ENCODE assay signal across 2 cellular contexts in the genomic region with DNA sequence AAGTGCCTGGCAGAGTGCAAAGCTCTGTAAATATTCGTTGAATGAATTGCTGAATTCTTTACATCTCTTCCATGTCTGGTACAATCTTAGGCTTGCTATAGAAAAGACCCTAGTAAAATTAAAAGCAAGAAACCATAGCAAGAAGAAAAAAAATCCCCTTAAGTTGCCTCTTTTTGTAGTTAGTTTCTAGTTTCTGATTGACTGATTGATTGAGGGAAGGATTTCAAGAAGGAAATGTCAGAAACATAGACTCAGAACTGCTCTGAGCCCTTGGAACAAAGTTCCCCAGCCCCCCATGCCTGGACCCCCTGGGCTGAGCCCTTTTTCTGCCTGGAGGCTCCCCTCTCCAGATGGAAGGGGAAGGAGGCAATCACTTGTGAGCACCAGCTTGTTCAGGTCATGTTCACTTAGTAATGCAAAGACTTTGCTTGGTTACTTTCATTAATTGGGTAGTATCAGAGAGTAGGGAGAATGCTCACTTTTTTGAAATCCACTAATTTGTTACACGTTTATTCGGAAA.
TF ChIP-seq lines count a peak whose summit lies in the region.

No MANE protein-coding gene starts in this region.

TF ChIP-seq in GM12891, 5 proteins besides CTCF, POLR2A, EP300 and RAD21:
- TF ChIP-seq POU2F2 (IDR thresholded peaks at IDR 0.05; ENCODE audit: low read depth, low read length) (peak; percentile 47; the same call in 1 of the 2 replicates), TAF1 (IDR thresholded peaks at IDR 0.05; ENCODE audit: low read depth, low read length) (no peak), SPI1 (IDR thresholded peaks at IDR 0.05; ENCODE audit: low read depth, low read length) (no peak), POLR2AphosphoS5 (IDR thresholded peaks at IDR 0.05; ENCODE audit: low read depth, low read length) (no peak; the same call in 1 of the 2 replicates)

TF ChIP-seq in H1, 55 proteins besides CTCF, POLR2A, EP300 and RAD21:
- no peak for TF ChIP-seq CHD2 (IDR thresholded peaks at IDR 0.05; ENCODE audit: low read length)
- no peak for TF ChIP-seq FOSL1 (IDR thresholded peaks at IDR 0.05; ENCODE audit: insufficient read depth, low read depth, low read length)
- no peak for TF ChIP-seq BACH1 (IDR thresholded peaks at IDR 0.05; ENCODE audit: low read length)
- no peak for TF ChIP-seq CBX8 (IDR thresholded peaks at IDR 0.05; ENCODE audit: borderline replicate concordance, low read depth, low read length)
- TF ChIP-seq SP2 (IDR thresholded peaks at IDR 0.05; ENCODE audit: low read length): no peak
- TF ChIP-seq ZNF274 (IDR thresholded peaks at IDR 0.05; ENCODE audit: borderline replicate concordance, extremely low read depth, low read length): no peak
- no peak for TF ChIP-seq SP4 (IDR thresholded peaks at IDR 0.05; ENCODE audit: low read length)
- no peak for TF ChIP-seq HDAC6 (IDR thresholded peaks at IDR 0.05; ENCODE audit: low read depth, low read length)
- TF ChIP-seq GABPA (IDR thresholded peaks at IDR 0.05; ENCODE audit: borderline replicate concordance, insufficient read depth, low read length): no peak
- TF ChIP-seq CEBPB (IDR thresholded peaks at IDR 0.05; ENCODE audit: low read depth, low read length): no peak
- TF ChIP-seq CBX5 (IDR thresholded peaks at IDR 0.05; ENCODE audit: low read depth, low read length): no peak
- no peak for TF ChIP-seq KDM5A (IDR thresholded peaks at IDR 0.05; ENCODE audit: low read length)
- TF ChIP-seq CTBP2 (IDR thresholded peaks at IDR 0.05; ENCODE audit: borderline replicate concordance, insufficient read depth, insufficient read length, low read length): no peak
- no peak for TF ChIP-seq HDAC2 (IDR thresholded peaks at IDR 0.05; ENCODE audit: borderline replicate concordance in 1 of 2, low read depth in 2 of 2, low read length in 2 of 2)
- no peak for TF ChIP-seq ATF2 (IDR thresholded peaks at IDR 0.05; ENCODE audit: low read length)
- no peak for TF ChIP-seq KDM4A (IDR thresholded peaks at IDR 0.05; ENCODE audit: low read depth, low read length, severe bottlenecking)
- no peak for TF ChIP-seq YY1 (IDR thresholded peaks at IDR 0.05; ENCODE audit: low read depth, low read length)
- TF ChIP-seq NANOG (IDR thresholded peaks at IDR 0.05; ENCODE audit: insufficient read depth, low read depth, low read length, poor library complexity, severe bottlenecking): no peak
